ENCODE assay signal across 9 cellular contexts in the genomic region with DNA sequence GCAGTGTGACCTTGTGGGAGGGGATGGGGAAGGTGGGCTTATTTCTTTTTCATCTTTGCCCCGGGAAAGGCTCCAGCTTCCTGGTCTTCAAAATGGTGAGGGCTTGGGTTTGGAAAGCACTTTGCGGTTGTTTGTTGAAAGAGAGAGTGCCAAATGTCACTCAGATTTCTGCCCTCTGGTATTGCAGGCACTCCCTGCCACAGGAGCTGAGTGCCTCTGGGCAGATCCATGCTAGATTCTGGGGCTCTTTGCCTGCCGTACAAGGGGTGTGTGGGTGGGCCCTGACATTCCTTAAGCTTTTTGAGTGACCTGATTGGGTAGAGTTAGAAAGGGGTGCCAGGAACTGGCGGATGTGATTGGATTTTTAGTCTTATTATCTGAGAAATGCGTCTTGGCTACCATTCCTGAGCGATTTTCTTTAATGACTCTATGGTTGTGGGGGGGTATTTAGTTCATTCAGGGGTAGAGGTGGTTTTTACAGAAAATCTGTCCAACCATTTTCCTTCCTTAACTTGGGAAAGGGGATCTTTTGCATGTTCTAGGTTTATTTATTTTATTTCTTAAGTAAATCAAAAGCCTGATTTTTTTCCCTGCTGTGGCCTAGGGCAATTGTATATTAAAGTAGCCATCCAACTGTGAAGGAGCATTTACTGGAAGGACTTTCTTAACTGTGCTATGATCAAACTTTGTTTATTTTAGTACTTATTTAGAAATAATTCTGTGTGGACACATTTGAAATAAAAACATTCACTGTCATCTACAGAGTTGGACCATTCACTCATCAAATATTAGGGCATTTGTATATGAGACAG. TPM values are rescaled to one million over a fixed set of nuclear protein-coding genes. Genes with fewer than 3 reads are reported as not detected.
DNase-seq lines count a peak whose midpoint lies in the region; ATAC-seq and TF ChIP-seq lines count a peak whose summit lies in the region.
"Had no signal": no experiment of that assay in that cellular context is flagged by ENCODE, and none has a peak within 500 bp of the region (broad histone marks: within the 10 kb centered on the region; RNA-seq: fewer than 3 reads in every experiment).

No MANE protein-coding gene starts in this region.

- H2BK15ac ChIP-seq in H9 (ENCODE audit: low read depth, low read length) = no peak overlapping the region

- H3K56ac ChIP-seq in H9 (ENCODE audit: insufficient read length, low read depth, low read length) = no peak overlapping the region

- no peak overlapping the region for H4K91ac ChIP-seq in H9 (ENCODE audit: insufficient read length, low read depth, low read length)

- H3K4ac ChIP-seq in H9 (ENCODE audit: low read depth, low read length) = no peak overlapping the region

- no peak for ATAC-seq in aorta (ENCODE audit: low FRiP score)
- no peak for ATAC-seq in GM19395 (IDR thresholded peaks at IDR 0.05; ENCODE audit: unreplicated experiment)
- no peak for ATAC-seq in HG02840 (IDR thresholded peaks at IDR 0.05; ENCODE audit: low FRiP score, unreplicated experiment)
- ATAC-seq: activated CD8-positive, alpha-beta T cell treated with anti-CD3 and anti-CD28 coated beads, Interleukin-2, amount 10 ng/mL, durations not matched to agents 7 days and 5 days had no signal

- H3K23ac ChIP-seq in H9 (ENCODE audit: insufficient read length, low read depth, low read length) = no peak overlapping the region

- no peak overlapping the region for H3K18ac ChIP-seq in H9 (ENCODE audit: insufficient read length, low read depth, low read length)

- no peak overlapping the region for H2BK20ac ChIP-seq in H9 (ENCODE audit: low read depth, low read length, poor library complexity, severe bottlenecking)

- no peak overlapping the region for H3K4me3 Mint-ChIP-seq in H9
- H3K4me3 Mint-ChIP-seq: activated CD8-positive, alpha-beta T cell treated with anti-CD3 and anti-CD28 coated beads, Interleukin-2, amount 10 ng/mL, durations not matched to agents 7 days and 5 days had no signal

- H3K27ac ChIP-seq in 22Rv1 (peak overlapping the region; percentile 99), H9 (ENCODE audit: insufficient read length, low read depth, low read length) (peak overlapping the region; percentile 13), aorta (ENCODE audit: low read depth in 1 of 2, low read length in 2 of 2) (peak overlapping the region in 1 of 2 donors; percentile 59)

- H3K27me3 ChIP-seq in H9 (ENCODE audit: insufficient read depth, low read length) (no peaks in the 10 kb centered on the region), aorta (ENCODE audit: control insufficient read depth in 1 of 2, insufficient read depth in 2 of 2, low read length in 1 of 2) (no peaks in the 10 kb centered on the region)

- intact Hi-C loops in aorta (cut with DNase I) = loop anchor here in 1 of 2 donors (5.0 kb wide), 1 partner anchor 63 kb away; no protein-coding TSS in a partner anchor

- H4K8ac ChIP-seq in H9 (replicated peaks; ENCODE audit: insufficient read length, low read depth, low read length) = no peak overlapping the region

- no peaks in the 10 kb centered on the region for H3K79me1 ChIP-seq in H9 (ENCODE audit: insufficient read depth, low read depth, low read length, poor library complexity, severe bottlenecking)

- H3K4me1 ChIP-seq in H9 (ENCODE audit: insufficient read depth, low read length) (peaks cover 3% of the 10 kb centered on the region; the same call in 1 of the 2 replicates), aorta (ENCODE audit: control insufficient read depth in 1 of 2, insufficient read depth in 2 of 2, low read length in 2 of 2) (peaks cover 5 to 13% of the 10 kb centered on the region in 2 donors)

- H3K14ac ChIP-seq in H9 (ENCODE audit: insufficient read depth, low read length) = no peak overlapping the region

- no peak overlapping the region for H3T11ph ChIP-seq in H9 (ENCODE audit: low read length)

- H3K27me3 Mint-ChIP-seq in H9 (ENCODE audit: low read depth) = no peaks in the 10 kb centered on the region

- no peak overlapping the region for H2BK5ac ChIP-seq in H9 (ENCODE audit: insufficient read length, low read length)

- H3K27ac Mint-ChIP-seq in H9 = no peak overlapping the region
- H3K27ac Mint-ChIP-seq: activated CD8-positive, alpha-beta T cell treated with anti-CD3 and anti-CD28 coated beads, Interleukin-2, amount 10 ng/mL, durations not matched to agents 7 days and 5 days had no signal

- no peak overlapping the region for H4K5ac ChIP-seq in H9 (ENCODE audit: insufficient read length, low read depth, low read length)

- peak overlapping the region; percentile 33 for H3K9ac ChIP-seq in H9 (ENCODE audit: extremely low read depth, insufficient read length, low read length)

- H3K4me1 Mint-ChIP-seq in H9 = peaks cover 22 to 24% of the 10 kb centered on the region in 2 experiments

- TF ChIP-seq CTCF in 22Rv1 (IDR thresholded peaks at IDR 0.05) (no peak), H9 (conservative IDR thresholded peaks at IDR 0.05) (no peak)

- no peaks in the 10 kb centered on the region for H3K9me3 ChIP-seq in H9 (ENCODE audit: control insufficient read depth, low read depth, low read length)
- no peaks in the 10 kb centered on the region for H3K9me3 ChIP-seq in aorta (ENCODE audit: control insufficient read depth, low read length)

- no peak overlapping the region for H2AK5ac ChIP-seq in H9 (ENCODE audit: insufficient read length, low read length)

- peak overlapping the region; percentile 99 for H3K4me2 ChIP-seq in H9 (ENCODE audit: insufficient read depth, insufficient read length, low read length)

- no peaks in the 10 kb centered on the region for H3K36me3 ChIP-seq in aorta (ENCODE audit: control insufficient read depth in 1 of 2, insufficient read depth in 2 of 2, low read length in 1 of 2)

- H3K4me3 ChIP-seq in aorta (ENCODE audit: low read length in 2 of 2) = no peak overlapping the region

- H4K20me1 ChIP-seq in H9 (ENCODE audit: control insufficient read depth, insufficient read depth, insufficient read length) = peaks cover 2% of the 10 kb centered on the region

- H3K36me3 Mint-ChIP-seq in H9 (ENCODE audit: insufficient read depth in 1 of 3, low read depth in 3 of 3) = peaks cover 3 to 8% (median 7%) of the 10 kb centered on the region in 3 experiments; a peak in 6 of 7 replicates

- H2BK12ac ChIP-seq in H9 (ENCODE audit: insufficient read length, low read depth, low read length) = no peak overlapping the region

- no peaks in the 10 kb centered on the region for H3K9me3 Mint-ChIP-seq in H9

- no CpG with 5 or more reads among the region's 6 CpGs for WGBS in H9 (ENCODE audit: extremely low coverage, insufficient read length, low lambda C conversion rate)
- WGBS in aorta, 2 donors = 6 to 10% methylated on average over 6 of the region's 6 CpGs

- H3K23me2 ChIP-seq in H9 (ENCODE audit: insufficient read length, low read depth, low read length, poor library complexity, severe bottlenecking) = peaks cover 26% of the 10 kb centered on the region

- H2BK120ac ChIP-seq in H9 (ENCODE audit: low read depth, low read length, poor library complexity, severe bottlenecking) = no peak overlapping the region

- H2AFZ ChIP-seq in H9 (ENCODE audit: low read length) = no peak overlapping the region

- peak; percentile 66 for DNase-seq in H9
- DNase-seq in astrocyte of the hippocampus (ENCODE audit: low read depth, low spot score) = peak; percentile 93
- peak; percentile 46 for DNase-seq in kidney tubule cell (ENCODE audit: low spot score)
- no peak for DNase-seq in aorta
- no peak for DNase-seq in stimulated activated naive CD4-positive, alpha-beta T cell (lab: John Stamatoyannopoulos, UW)
- DNase-seq: activated CD8-positive, alpha-beta T cell treated with anti-CD3 and anti-CD28 coated beads, Interleukin-2, amount 10 ng/mL, durations not matched to agents 7 days and 5 days had no signal

- H3K79me2 ChIP-seq in H9 (ENCODE audit: insufficient read depth, low read length) = peaks cover 59% of the 10 kb centered on the region

RNA-seq across cellular contexts. Expression of gene ARHGAP35, which starts 3.2 kb away (rescaled TPM):
- 49.0 and 49.8 TPM in 2 replicates for total RNA-seq in H9 (2021)
- total RNA-seq in aorta = 10 to 100 TPM; 60.6 to 64.4 TPM
- polyA plus RNA-seq in aorta = 10 to 100 TPM; 11.0 to 15.7 TPM

RNA-seq across cellular contexts. Expression of gene AP2S1, which starts 13.4 kb away (rescaled TPM):
- 193 and 200 TPM in 2 replicates for total RNA-seq in H9 (2021)
- total RNA-seq in aorta = 100 to 1,000 TPM in 1 of 2 donors, 10 to 100 TPM in 1; 98.3 to 119 TPM
- polyA plus RNA-seq in aorta = 100 to 1,000 TPM in 1 of 2 donors, 10 to 100 TPM in 1; 90.0 to 121 TPM

Comparison
In these comparisons a context has a peak if more than half of its experiments do, and no peak if none do; other contexts are left out.
1. DNase-seq: peak in H9 (single experiment), astrocyte of the hippocampus (single experiment) and kidney tubule cell (single experiment); none in aorta (0 of 2) and stimulated activated naive CD4-positive, alpha-beta T cell (0 of 6).